21 cellular contexts compared by ENCODE assay signal in the genomic region with DNA sequence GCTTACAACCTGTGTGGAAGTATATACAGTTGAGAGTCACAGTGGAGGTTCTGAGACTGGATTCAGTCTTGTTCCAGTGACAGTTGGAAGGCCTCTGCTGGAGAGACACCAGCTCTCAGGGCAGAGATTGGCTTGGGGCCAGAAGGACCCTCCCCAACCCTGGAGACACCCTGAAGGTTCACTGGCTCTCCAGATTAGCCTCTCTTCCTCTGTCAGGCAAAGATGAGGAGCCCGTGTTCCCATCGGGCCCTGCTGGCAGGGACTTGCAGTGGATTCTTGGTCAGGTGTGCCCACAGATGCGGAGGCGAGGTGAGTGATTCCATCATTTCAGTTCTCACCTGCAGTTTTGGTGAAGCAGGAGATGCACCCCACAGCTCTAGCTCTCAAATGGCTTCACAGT.
DNase-seq lines count a peak whose midpoint lies in the region; ATAC-seq, FAIRE-seq and TF ChIP-seq lines count a peak whose summit lies in the region.
"Had no signal": no experiment of that assay in that cellular context is flagged by ENCODE, and none has a peak within 500 bp of the region (broad histone marks: within the 10 kb centered on the region; RNA-seq: fewer than 3 reads in every experiment).

No MANE protein-coding gene starts in this region.

- no peak overlapping the region for H3K9ac ChIP-seq in BLaER1
- H3K9ac ChIP-seq in DND-41 (ENCODE audit: low read depth, low read length), result no peak overlapping the region
- no peak overlapping the region for H3K9ac ChIP-seq in H1 (replicated peaks in 1 of 4; ENCODE audit: extremely low read depth in 1 of 4, low read depth in 3 of 4, low read length in 3 of 4)

- H3K4me3 ChIP-seq in BLaER1 (no peak overlapping the region), DND-41 (ENCODE audit: low read depth in 1 of 2, low read length in 2 of 2) (no peak overlapping the region), H1 (ENCODE audit: extremely low read depth in 1 of 4, insufficient read depth in 2 of 4, low read depth in 3 of 4, low read length in 4 of 4) (no peak overlapping the region), sigmoid colon (no peak overlapping the region)
- H3K4me3 ChIP-seq: A549 had no signal

- no peak overlapping the region for H3K23ac ChIP-seq in H1 (ENCODE audit: insufficient read length)

- H3K4ac ChIP-seq in H1 (replicated peaks; ENCODE audit: insufficient read length, low read depth, low read length), result no peak overlapping the region

- 87% methylated on average over 4 of the region's 4 CpGs; no CpG with 5 or more reads in 1 of the 2 experiments for WGBS in H1 (ENCODE audit: extremely low coverage in 1 of 2, insufficient coverage in 1 of 2, insufficient read length in 1 of 2, insufficient replicate concordance in 2 of 2, low coverage in 1 of 2, low lambda C conversion rate in 2 of 2, missing lambda C conversion rate in 1 of 2), 2 experiments
- 95 to 98% methylated on average over 4 of the region's 4 CpGs for WGBS in sigmoid colon, 2 donors

- H3K36me3 Mint-ChIP-seq in immature natural killer cell, result peaks cover 3 to 23% (median 15%) of the 10 kb centered on the region in 3 donors

- no peak overlapping the region for H3K4me3 Mint-ChIP-seq in immature natural killer cell
- H3K4me3 Mint-ChIP-seq: CD14-positive monocyte; CD4-positive, alpha-beta memory T cell had no signal

- H3K14ac ChIP-seq in H1 (ENCODE audit: insufficient read length), result no peak overlapping the region

- H3K27me3 ChIP-seq in BLaER1, result no peaks in the 10 kb centered on the region
- H3K27me3 ChIP-seq in DND-41 (ENCODE audit: insufficient read depth, low read length, poor library complexity), result no peaks in the 10 kb centered on the region
- H3K27me3 ChIP-seq in H1 (replicated peaks in 1 of 4; ENCODE audit: control insufficient read depth in 3 of 4, extremely low read depth in 1 of 4, insufficient read depth in 3 of 4, low read length in 3 of 4), result no peaks in the 10 kb centered on the region
- H3K27me3 ChIP-seq in sigmoid colon, result no peaks in the 10 kb centered on the region

- peak overlapping the region; percentile 32; the same call in 1 of the 2 replicates for H3K27ac ChIP-seq in BLaER1
- H3K27ac ChIP-seq in DND-41 (ENCODE audit: low read length), result peak overlapping the region; percentile 10; the same call in 1 of the 2 replicates
- H3K27ac ChIP-seq in H1 (ENCODE audit: low read depth, low read length), result no peak overlapping the region
- no peak overlapping the region for H3K27ac ChIP-seq in sigmoid colon
- H3K27ac ChIP-seq: A549 had no signal

- H4K20me1 ChIP-seq in BLaER1 (peaks cover 72% of the 10 kb centered on the region), DND-41 (ENCODE audit: insufficient read depth, low read length) (peaks cover 36% of the 10 kb centered on the region), H1 (replicated peaks in 1 of 2; ENCODE audit: control insufficient read depth in 1 of 2, insufficient read depth in 2 of 2, low read length in 2 of 2) (no peaks in the 10 kb centered on the region)

- no peaks in the 10 kb centered on the region for H3K4me1 Mint-ChIP-seq in immature natural killer cell
- H3K4me1 Mint-ChIP-seq: CD14-positive monocyte; CD4-positive, alpha-beta memory T cell had no signal

- intact Hi-C loops in sigmoid colon (cut with DNase I), result no loop called here

- ATAC-seq in DND-41 (ENCODE audit: insufficient read depth, low read depth) (no peak), GM18868 (IDR thresholded peaks at IDR 0.05; ENCODE audit: unreplicated experiment) (no peak), HG03520 (IDR thresholded peaks at IDR 0.05; ENCODE audit: unreplicated experiment) (no peak), GM18870 (IDR thresholded peaks at IDR 0.05; ENCODE audit: unreplicated experiment) (no peak)
- ATAC-seq: A549 had no signal

- H4K8ac ChIP-seq in H1 (ENCODE audit: extremely low read depth, insufficient read depth, low read length), result peak overlapping the region; percentile 57; the same call in 1 of the 2 replicates

- no peak overlapping the region for H2BK5ac ChIP-seq in H1 (ENCODE audit: low read depth, low read length)

- DNase-seq in DND-41 (no peak), H1 (ENCODE audit: low read depth in 1 of 2, low spot score in 2 of 2) (no peak), sigmoid colon (peak; percentile 37), immature natural killer cell (no peak)
- DNase-seq: 8988T; ACHN; Calu3; CD4-positive, alpha-beta memory T cell; COR-L47; DMS53; DMS79 treated with DMSO at 0.1 percent for 48 hours; GOT3; H7; HCEC 1CT had no signal

- peaks cover 0 to 2% (median 0%) of the 10 kb centered on the region in 6 donors for H3K9me3 Mint-ChIP-seq in immature natural killer cell

- H3K23me2 ChIP-seq in H1 (ENCODE audit: low read depth, low read length), result no peaks in the 10 kb centered on the region

- no peaks in the 10 kb centered on the region for H3K9me3 ChIP-seq in BLaER1
- no peaks in the 10 kb centered on the region for H3K9me3 ChIP-seq in DND-41 (ENCODE audit: insufficient read depth, low read length, severe bottlenecking)
- no peaks in the 10 kb centered on the region for H3K9me3 ChIP-seq in H1 (ENCODE audit: insufficient read depth in 2 of 2, low read depth in 1 of 2, low read length in 1 of 2)
- no peaks in the 10 kb centered on the region for H3K9me3 ChIP-seq in sigmoid colon
- H3K9me3 ChIP-seq: A549 had no signal

- H3K56ac ChIP-seq in H1 (replicated peaks; ENCODE audit: insufficient read length, low read depth, low read length), result no peak overlapping the region

- no peaks in the 10 kb centered on the region for H3K79me1 ChIP-seq in H1 (ENCODE audit: low read depth, low read length)

- H3K79me2 ChIP-seq in DND-41 (ENCODE audit: insufficient read depth, low read length) (peaks cover 6% of the 10 kb centered on the region; the same call in 1 of the 2 replicates), H1 (ENCODE audit: control insufficient read depth in 1 of 2, insufficient read depth in 2 of 2, low read length in 2 of 2) (no peaks in the 10 kb centered on the region)

- TF ChIP-seq CTCF in DND-41 (IDR thresholded peaks at IDR 0.05; ENCODE audit: borderline replicate concordance, extremely low read depth, low read length, poor library complexity, severe bottlenecking) (no peak), H1 (IDR thresholded peaks at IDR 0.05; ENCODE audit: control extremely low read depth in 1 of 3, insufficient read depth in 1 of 3, low read depth in 1 of 3, low read length in 3 of 3) (no peak), sigmoid colon (IDR thresholded peaks at IDR 0.05) (no peak)

- TF ChIP-seq POLR2A in H1 (IDR thresholded peaks at IDR 0.05; ENCODE audit: control extremely low read depth in 1 of 2, low read depth in 2 of 2, low read length in 2 of 2) (no peak), sigmoid colon (IDR thresholded peaks at IDR 0.05) (no peak)

- H3K4me2 ChIP-seq in BLaER1, result peak overlapping the region; percentile 73
- no peak overlapping the region for H3K4me2 ChIP-seq in DND-41 (ENCODE audit: insufficient read depth, low read length)
- no peak overlapping the region for H3K4me2 ChIP-seq in H1 (ENCODE audit: insufficient read depth in 1 of 2, low read depth in 2 of 2, low read length in 2 of 2)
- H3K4me2 ChIP-seq: A549 had no signal

- H3K4me1 ChIP-seq in BLaER1, result peaks cover 44% of the 10 kb centered on the region
- no peaks in the 10 kb centered on the region for H3K4me1 ChIP-seq in DND-41 (ENCODE audit: insufficient read depth, low read length)
- no peaks in the 10 kb centered on the region; a peak in 1 of 7 replicates for H3K4me1 ChIP-seq in H1 (replicated peaks in 1 of 4; ENCODE audit: control insufficient read depth in 3 of 4, insufficient read depth in 4 of 4, low read length in 3 of 4)
- no peaks in the 10 kb centered on the region for H3K4me1 ChIP-seq in sigmoid colon
- H3K4me1 ChIP-seq: A549 had no signal

- no peak overlapping the region for H2BK120ac ChIP-seq in H1 (replicated peaks; ENCODE audit: low read depth, low read length)

- H3K27ac Mint-ChIP-seq in immature natural killer cell, result no peak overlapping the region
- H3K27ac Mint-ChIP-seq: CD14-positive monocyte had no signal

- no peak for FAIRE-seq in H1 (lab: Jason Lieb, UNC)
- FAIRE-seq: A549, G401.6 had no signal

- H4K5ac ChIP-seq in H1 (ENCODE audit: insufficient read length, low read depth, low read length), result no peak overlapping the region

- H2BK12ac ChIP-seq in H1 (ENCODE audit: low read depth, low read length), result no peak overlapping the region

- H4K91ac ChIP-seq in H1 (replicated peaks; ENCODE audit: insufficient read length, low read length), result no peak overlapping the region

- peaks cover 0 to 2% (median under 1%) of the 10 kb centered on the region in 3 donors for H3K27me3 Mint-ChIP-seq in immature natural killer cell (ENCODE audit: low read depth in 3 of 3)
- H3K27me3 Mint-ChIP-seq: CD4-positive, alpha-beta memory T cell had no signal

- TF ChIP-seq RAD21 in H1 (IDR thresholded peaks at IDR 0.05 in 1 of 2, conservative IDR thresholded peaks at IDR 0.05 in 1 of 2; ENCODE audit: low read depth in 2 of 2, low read length in 2 of 2), result no peak

- no peak overlapping the region for H2AK5ac ChIP-seq in H1 (ENCODE audit: low read depth, low read length)

- H2AFZ ChIP-seq in DND-41 (ENCODE audit: low read depth, low read length), result no peak overlapping the region
- no peak overlapping the region for H2AFZ ChIP-seq in H1 (ENCODE audit: low read length)

- no peak overlapping the region for H2BK20ac ChIP-seq in H1 (ENCODE audit: low read length)

- CTCF ChIA-PET in H1 (lab: Charles Lee; ENCODE audit: partially characterized antibody), result no interaction called here

- peaks cover 48% of the 10 kb centered on the region for H3K36me3 ChIP-seq in BLaER1
- peaks cover 55% of the 10 kb centered on the region for H3K36me3 ChIP-seq in DND-41 (ENCODE audit: insufficient read depth, low read length)
- H3K36me3 ChIP-seq in H1 (ENCODE audit: control insufficient read depth in 2 of 4, insufficient read depth in 4 of 4, low read length in 3 of 4), result no peaks in the 10 kb centered on the region
- peaks cover 0 to 21% (median 9%) of the 10 kb centered on the region in 4 donors for H3K36me3 ChIP-seq in sigmoid colon

- H3K18ac ChIP-seq in H1 (ENCODE audit: extremely low read depth, low read length), result no peak overlapping the region

- POLR2A ChIA-PET in H1 (lab: Charles Lee; ENCODE audit: partially characterized antibody), result no interaction called here

- no peak overlapping the region for H2BK15ac ChIP-seq in H1 (ENCODE audit: low read length)

- no peak for TF ChIP-seq EP300 in H1 (IDR thresholded peaks at IDR 0.05; ENCODE audit: borderline replicate concordance in 1 of 2, low read depth in 2 of 2, low read length in 2 of 2)
- TF ChIP-seq EP300 in sigmoid colon (IDR thresholded peaks at IDR 0.05), result no peak

TF ChIP-seq in H1, 55 proteins besides CTCF, POLR2A, EP300 and RAD21 (continues in another document):
- TF ChIP-seq CBX8 (IDR thresholded peaks at IDR 0.05; ENCODE audit: borderline replicate concordance, low read depth, low read length) (no peak), ASH2L (IDR thresholded peaks at IDR 0.05; ENCODE audit: low read length) (no peak), CBX5 (IDR thresholded peaks at IDR 0.05; ENCODE audit: low read depth, low read length) (no peak), CREB1 (IDR thresholded peaks at IDR 0.05) (no peak), CHD2 (IDR thresholded peaks at IDR 0.05; ENCODE audit: low read length) (no peak), POLR2AphosphoS5 (IDR thresholded peaks at IDR 0.05; ENCODE audit: low read depth, low read length) (no peak), KDM5A (IDR thresholded peaks at IDR 0.05; ENCODE audit: low read length) (no peak), HDAC6 (IDR thresholded peaks at IDR 0.05; ENCODE audit: low read depth, low read length) (no peak)

Comparison
In these comparisons a context has a peak if more than half of its experiments do, and no peak if none do; other contexts are left out.
1. H3K27ac ChIP-seq: peak in BLaER1 (single experiment) and DND-41 (single experiment); none in H1 (single experiment) and sigmoid colon (0 of 4).